1 cellular context compared by ENCODE assay signal in genomic region chr3:66259721-66260255, GRCh38.
TF ChIP-seq lines count a peak whose summit lies in the region.

No MANE protein-coding gene starts in this region.

TF ChIP-seq in IMR-90, 13 proteins besides CTCF, POLR2A, EP300 and RAD21 (continued from another document):
- TF ChIP-seq USF2 (IDR thresholded peaks at IDR 0.05; ENCODE audit: low read depth, low read length) (no peak), RFX5 (IDR thresholded peaks at IDR 0.05; ENCODE audit: low read depth, low read length) (no peak), FOS (IDR thresholded peaks at IDR 0.05; ENCODE audit: low read depth, low read length) (no peak), RCOR1 (IDR thresholded peaks at IDR 0.05; ENCODE audit: insufficient replicate concordance, low read length) (no peak), CEBPB (IDR thresholded peaks at IDR 0.05; ENCODE audit: low read depth, low read length) (no peak), CHD1 (IDR thresholded peaks at IDR 0.05; ENCODE audit: low read depth, low read length) (no peak), MAZ (IDR thresholded peaks at IDR 0.05; ENCODE audit: borderline replicate concordance, low read depth, low read length) (no peak), SMC3 (IDR thresholded peaks at IDR 0.05; ENCODE audit: low read depth, low read length) (no peak), NFE2L2 (IDR thresholded peaks at IDR 0.05; ENCODE audit: low read depth, low read length) (no peak), BHLHE40 (IDR thresholded peaks at IDR 0.05; ENCODE audit: low read depth, low read length) (no peak), MAFK (IDR thresholded peaks at IDR 0.05; ENCODE audit: low read depth, low read length) (no peak)
TF ChIP-seq in IMR-90: peak in this region for 0.
